8 cellular contexts compared by ENCODE assay signal in genomic region chr7:5420841-5421625, GRCh38. TPM values are rescaled to one million over a fixed set of nuclear protein-coding genes. Genes with fewer than 3 reads are reported as not detected.
DNase-seq lines count a peak whose midpoint lies in the region; ATAC-seq and TF ChIP-seq lines count a peak whose summit lies in the region.

No MANE protein-coding gene starts in this region.

- peak overlapping the region; percentile 74 for H3K4me3 Mint-ChIP-seq in activated naive CD4-positive, alpha-beta T cell treated with anti-CD3 and anti-CD28 coated beads, Interleukin-2, amount 50 U/mL, for 24 hours
- peak overlapping the region; percentile 83 to 84 for H3K4me3 Mint-ChIP-seq in activated T-cell treated with anti-CD3 and anti-CD28 coated beads, Interleukin-2, amount 50 U/mL, for 72 hours

- no peaks in the 10 kb centered on the region for H3K9me3 Mint-ChIP-seq in activated naive CD4-positive, alpha-beta T cell treated with anti-CD3 and anti-CD28 coated beads, Interleukin-2, amount 50 U/mL, for 24 hours
- H3K9me3 Mint-ChIP-seq in activated T-cell treated with anti-CD3 and anti-CD28 coated beads, Interleukin-2, amount 50 U/mL, for 72 hours, result no peaks in the 10 kb centered on the region

- H3K27me3 Mint-ChIP-seq in activated naive CD4-positive, alpha-beta T cell treated with anti-CD3 and anti-CD28 coated beads, Interleukin-2, amount 50 U/mL, for 24 hours, result peaks cover 39% of the 10 kb centered on the region
- H3K27me3 Mint-ChIP-seq in activated T-cell treated with anti-CD3 and anti-CD28 coated beads, Interleukin-2, amount 50 U/mL, for 72 hours (ENCODE audit: low read depth), result peaks cover 44% of the 10 kb centered on the region

- ATAC-seq in activated T-cell treated with anti-CD3 and anti-CD28 coated beads, Interleukin-2, amount 50 U/mL, for 72 hours (replicated peaks in 1 of 2), result peak; percentile 14 to 16
- no peak for ATAC-seq in GM18520 (IDR thresholded peaks at IDR 0.05; ENCODE audit: unreplicated experiment)
- no peak for ATAC-seq in esophagus mucosa
- ATAC-seq in GM19351 (IDR thresholded peaks at IDR 0.05; ENCODE audit: unreplicated experiment), result no peak

- H3K4me1 ChIP-seq in right atrium auricular region, result peaks cover 0 to 24% of the 10 kb centered on the region in 2 donors

- H3K36me3 ChIP-seq in right atrium auricular region, result no peaks in the 10 kb centered on the region

- peak overlapping the region; percentile 99 to 100 for H3K27ac ChIP-seq in right atrium auricular region

- no peaks in the 10 kb centered on the region for H3K36me3 Mint-ChIP-seq in activated naive CD4-positive, alpha-beta T cell treated with anti-CD3 and anti-CD28 coated beads, Interleukin-2, amount 50 U/mL, for 24 hours
- H3K36me3 Mint-ChIP-seq in activated T-cell treated with anti-CD3 and anti-CD28 coated beads, Interleukin-2, amount 50 U/mL, for 72 hours (ENCODE audit: insufficient read depth in 2 of 2), result no peaks in the 10 kb centered on the region

- peaks cover 39% of the 10 kb centered on the region for H3K4me1 Mint-ChIP-seq in activated naive CD4-positive, alpha-beta T cell treated with anti-CD3 and anti-CD28 coated beads, Interleukin-2, amount 50 U/mL, for 24 hours
- H3K4me1 Mint-ChIP-seq in activated T-cell treated with anti-CD3 and anti-CD28 coated beads, Interleukin-2, amount 50 U/mL, for 72 hours (ENCODE audit: low read depth), result peaks cover 34% of the 10 kb centered on the region

- H3K4me3 ChIP-seq in right atrium auricular region (peak overlapping the region; percentile 91 to 97), skeletal muscle cell (ENCODE audit: low read depth, low read length) (peak overlapping the region; percentile 84)

- H3K9me3 ChIP-seq in right atrium auricular region, result no peaks in the 10 kb centered on the region

- no peak for DNase-seq in activated naive CD4-positive, alpha-beta T cell treated with anti-CD3 and anti-CD28 coated beads, Interleukin-2, amount 50 U/mL, for 16 hours
- peak; percentile 26 to 32 for DNase-seq in activated T-cell treated with anti-CD3 and anti-CD28 coated beads, Interleukin-2, amount 50 U/mL, for 72 hours
- DNase-seq in right atrium auricular region (ENCODE audit: low spot score) (no peak), skeletal muscle cell (ENCODE audit: low read depth) (no peak)

- no peaks in the 10 kb centered on the region for H3K27me3 ChIP-seq in right atrium auricular region

- H3K27ac Mint-ChIP-seq in activated naive CD4-positive, alpha-beta T cell treated with anti-CD3 and anti-CD28 coated beads, Interleukin-2, amount 50 U/mL, for 24 hours, result no peak overlapping the region
- H3K27ac Mint-ChIP-seq in activated T-cell treated with anti-CD3 and anti-CD28 coated beads, Interleukin-2, amount 50 U/mL, for 72 hours, result no peak overlapping the region

- TF ChIP-seq CTCF in right atrium auricular region (IDR thresholded peaks at IDR 0.05), result no peak

RNA-seq across cellular contexts. Expression of gene TNRC18, which starts 2.6 kb away (rescaled TPM):
- total RNA-seq in activated T-cell treated with anti-CD3 and anti-CD28 coated beads, Interleukin-2, amount 50 U/mL, for 72 hours, result 10 to 100 TPM; 67.6 to 69.0 TPM
- 10 to 100 TPM; 32.0 to 53.6 TPM for total RNA-seq in right atrium auricular region
- total RNA-seq in esophagus mucosa, result 26.2 TPM

Comparison
In these comparisons a context has a peak if more than half of its experiments do, and no peak if none do; other contexts are left out.
1. DNase-seq: peak in activated T-cell treated with anti-CD3 and anti-CD28 coated beads, Interleukin-2, amount 50 U/mL, for 72 hours (2 of 2); none in activated naive CD4-positive, alpha-beta T cell treated with anti-CD3 and anti-CD28 coated beads, Interleukin-2, amount 50 U/mL, for 16 hours (single experiment), right atrium auricular region (single experiment) and skeletal muscle cell (single experiment).
2. ATAC-seq: peak in activated T-cell treated with anti-CD3 and anti-CD28 coated beads, Interleukin-2, amount 50 U/mL, for 72 hours (2 of 2); none in GM18520 (single experiment), esophagus mucosa (single experiment) and GM19351 (single experiment).